In genomic region chr2:15557947-15558346, GRCh38 we compare ENCODE assay signal across 1 cellular context.
TF ChIP-seq lines count a peak whose summit lies in the region.

No MANE protein-coding gene starts in this region.

TF ChIP-seq in H1, 55 proteins besides CTCF, POLR2A, EP300 and RAD21:
- TF ChIP-seq JUN (IDR thresholded peaks at IDR 0.05; ENCODE audit: low read depth, low read length) (no peak), EGR1 (IDR thresholded peaks at IDR 0.05; ENCODE audit: borderline replicate concordance, low read depth, low read length) (no peak), TAF7 (optimal IDR thresholded peaks at IDR 0.05; ENCODE audit: borderline replicate concordance, low read depth, low read length) (no peak), GTF2F1 (IDR thresholded peaks at IDR 0.05; ENCODE audit: borderline replicate concordance, low read depth, low read length) (no peak), RXRA (IDR thresholded peaks at IDR 0.05; ENCODE audit: insufficient read depth, low read depth, low read length) (no peak), MAFK (IDR thresholded peaks at IDR 0.05; ENCODE audit: low read depth, low read length) (no peak), KDM1A (IDR thresholded peaks at IDR 0.05; ENCODE audit: borderline replicate concordance, low read length) (no peak), BACH1 (IDR thresholded peaks at IDR 0.05; ENCODE audit: low read length) (no peak), FOSL1 (IDR thresholded peaks at IDR 0.05; ENCODE audit: insufficient read depth, low read depth, low read length) (no peak)
